ENCODE assay signal across 8 cellular contexts in genomic region chr7:132656846-132657776, GRCh38.
A peak's percentile ranks its signal among the peaks of the same experiment; 100 is the strongest.
DNase-seq lines count a peak whose midpoint lies in the region; ATAC-seq and TF ChIP-seq lines count a peak whose summit lies in the region.

No MANE protein-coding gene starts in this region.

- peak overlapping the region in 2 of 11 experiments; percentile 21 to 72; a peak in 3 of 22 replicates for H3K9ac ChIP-seq in BLaER1 treated with 17β-estradiol and CSF1 and Interleukin-3, amounts not matched to agents 10 nM and 100 nM

- TF ChIP-seq CTCF in GM13977 (IDR thresholded peaks at IDR 0.05; ENCODE audit: extremely low read depth, insufficient read depth, missing control alignments) (peak; percentile 27), RWPE2 (IDR thresholded peaks at IDR 0.05; ENCODE audit: poor library complexity, severe bottlenecking) (peak; percentile 32)

- peaks cover 46 to 60% (median 54%) of the 10 kb centered on the region in 10 experiments for H3K4me1 ChIP-seq in BLaER1 treated with 17β-estradiol and CSF1 and Interleukin-3, amounts not matched to agents 10 nM and 100 nM
- no peaks in the 10 kb centered on the region for H3K4me1 ChIP-seq in RWPE2 (ENCODE audit: insufficient read depth, poor library complexity, severe bottlenecking)

- H3K36me3 ChIP-seq in BLaER1 treated with 17β-estradiol and CSF1 and Interleukin-3, amounts not matched to agents 10 nM and 100 nM, result peaks cover 0 to 12% (median 4%) of the 10 kb centered on the region in 11 experiments; a peak in 5 of 22 replicates
- H3K36me3 ChIP-seq in RWPE2 (ENCODE audit: low read depth), result no peaks in the 10 kb centered on the region

- peaks cover 31 to 46% (median 36%) of the 10 kb centered on the region in 11 experiments for H3K9me3 ChIP-seq in BLaER1 treated with 17β-estradiol and CSF1 and Interleukin-3, amounts not matched to agents 10 nM and 100 nM (replicated peaks in 1 of 11)
- no peaks in the 10 kb centered on the region for H3K9me3 ChIP-seq in RWPE2 (ENCODE audit: severe bottlenecking)

- H3K4me2 ChIP-seq in BLaER1 treated with 17β-estradiol and CSF1 and Interleukin-3, amounts not matched to agents 10 nM and 100 nM, result peak overlapping the region; percentile 77 to 90 (median 86)

- H3K27me3 ChIP-seq in BLaER1 treated with 17β-estradiol and CSF1 and Interleukin-3, amounts not matched to agents 10 nM and 100 nM, result no peaks in the 10 kb centered on the region
- H3K27me3 ChIP-seq in RWPE2 (ENCODE audit: insufficient read depth, poor library complexity, severe bottlenecking), result no peaks in the 10 kb centered on the region

- H4K20me1 ChIP-seq in BLaER1 treated with 17β-estradiol and CSF1 and Interleukin-3, amounts not matched to agents 10 nM and 100 nM, result no peaks in the 10 kb centered on the region

- DNase-seq in GM13977 (ENCODE audit: low spot score), result no peak
- no peak for DNase-seq in RWPE2 (ENCODE audit: low spot score)
- DNase-seq in iPS-NIHi11 (ENCODE audit: low spot score), result peak; percentile 46
- no peak for DNase-seq in cerebellum (ENCODE audit: low spot score)

- in situ Hi-C loops in GM13977 (cut with MboI; ENCODE audit: low pct_unique_long_range_greater_than_20kb, low sequenced_read_pairs, unreplicated experiment), result no loop called here

- peak; percentile 33; the same call in 1 of the 3 replicates for ATAC-seq in RWPE2 (ENCODE audit: low read depth)
- ATAC-seq in HG02840 (IDR thresholded peaks at IDR 0.05; ENCODE audit: low FRiP score, unreplicated experiment), result no peak
- no peak for ATAC-seq in GM21737 (IDR thresholded peaks at IDR 0.05; ENCODE audit: unreplicated experiment)
- ATAC-seq in GM18873 (IDR thresholded peaks at IDR 0.05; ENCODE audit: low FRiP score, unreplicated experiment), result no peak

- H3K27ac ChIP-seq in BLaER1 treated with 17β-estradiol and CSF1 and Interleukin-3, amounts not matched to agents 10 nM and 100 nM, result peak overlapping the region in 9 of 11 experiments; percentile 75 to 92 (median 87); a peak in 20 of 22 replicates
- H3K27ac ChIP-seq in RWPE2 (ENCODE audit: poor library complexity, severe bottlenecking), result no peak overlapping the region

- H3K4me3 ChIP-seq in BLaER1 treated with 17β-estradiol and CSF1 and Interleukin-3, amounts not matched to agents 10 nM and 100 nM, result peak overlapping the region in 7 of 10 experiments; percentile 5 to 37 (median 20); a peak in 7 of 20 replicates
- H3K4me3 ChIP-seq in RWPE2 (ENCODE audit: severe bottlenecking), result no peak overlapping the region
